ENCODE assay signal across 8 cellular contexts in the genomic region with DNA sequence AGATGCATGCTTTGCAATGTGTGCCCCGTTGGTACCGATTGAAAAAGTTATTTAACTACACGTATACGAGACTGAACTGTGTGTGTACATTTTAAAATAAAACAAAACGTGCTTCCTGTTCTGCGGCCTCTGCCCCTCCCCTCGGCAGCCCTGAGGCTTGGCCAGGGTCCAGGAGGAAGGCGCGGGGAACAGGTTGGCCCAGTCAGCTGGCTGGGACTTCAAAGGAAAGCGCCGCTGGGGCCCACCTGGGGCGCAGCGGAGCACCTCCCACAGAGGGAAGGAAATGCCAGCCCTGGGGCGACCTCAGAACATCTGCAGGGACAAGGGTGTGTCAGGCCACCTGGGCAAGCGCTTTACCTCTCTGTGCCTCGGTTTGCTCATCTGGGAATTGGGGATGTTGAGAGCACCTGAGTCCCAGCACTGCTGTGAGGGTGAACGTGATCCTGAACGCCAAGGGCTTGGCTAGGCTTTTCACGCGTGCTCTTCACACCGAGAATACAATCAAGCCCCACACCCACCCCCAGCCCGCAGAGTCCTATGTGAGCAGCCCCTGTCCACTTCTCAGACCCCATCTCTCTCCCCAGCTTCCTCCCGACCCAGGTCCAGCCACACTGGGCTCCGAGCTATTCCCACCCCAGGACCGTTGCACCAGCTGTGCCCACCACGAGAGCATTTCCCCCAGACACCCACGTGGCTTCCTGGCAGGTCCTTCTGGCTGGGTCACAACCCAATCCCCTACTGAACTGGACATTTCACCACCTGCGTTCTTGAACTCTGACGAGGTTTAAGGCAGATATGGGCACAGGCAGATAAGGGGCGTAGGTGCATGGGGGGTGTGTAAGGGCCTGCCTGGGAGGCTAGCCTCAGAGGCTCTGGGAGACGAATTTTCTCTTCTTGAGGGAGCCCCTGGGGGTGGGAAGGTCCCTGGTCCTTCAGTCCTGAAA. TPM values are rescaled to one million over a fixed set of nuclear protein-coding genes. Genes with fewer than 3 reads are reported as not detected.
DNase-seq lines count a peak whose midpoint lies in the region; ATAC-seq, FAIRE-seq and TF ChIP-seq lines count a peak whose summit lies in the region.

No MANE protein-coding gene starts in this region.

- peak overlapping the region; percentile 61 for H3K27ac Mint-ChIP-seq in T-helper 17 cell

- H3K4me3 ChIP-seq in NB4 (ENCODE audit: low read depth, low read length) (no peak overlapping the region), lower leg skin (ENCODE audit: low read depth, poor library complexity, severe bottlenecking) (no peak overlapping the region), coronary artery (no peak overlapping the region)

- H3K27me3 Mint-ChIP-seq in T-helper 17 cell = no peaks in the 10 kb centered on the region

- FAIRE-seq in H54 (lab: Jason Lieb, UNC) = no peak

- intact Hi-C loops in lower leg skin (cut with DNase I; ENCODE audit: low total_unique reads) = no loop called here

- TF ChIP-seq POLR2A in H54 (IDR thresholded peaks at IDR 0.05; ENCODE audit: low read depth, low read length) = no peak
- no peak for TF ChIP-seq POLR2A in NB4 (IDR thresholded peaks at IDR 0.05; ENCODE audit: extremely low read depth, insufficient read length)
- no peak for TF ChIP-seq POLR2A in lower leg skin (IDR thresholded peaks at IDR 0.05)

- TF ChIP-seq CTCF in NB4 (IDR thresholded peaks at IDR 0.05; ENCODE audit: low read depth, low read length) (no peak), lower leg skin (IDR thresholded peaks at IDR 0.05) (no peak), coronary artery (IDR thresholded peaks at IDR 0.05) (no peak)

- no peaks in the 10 kb centered on the region for H3K36me3 Mint-ChIP-seq in T-helper 17 cell (ENCODE audit: low read depth)

- WGBS in lower leg skin, 2 donors = 25 to 28% methylated on average over 28 to 30 of the region's 31 CpGs

- no peak overlapping the region for H3K27ac ChIP-seq in coronary artery

- peak overlapping the region; percentile 90 for H3K4me3 Mint-ChIP-seq in T-helper 17 cell

- ATAC-seq in T-helper 17 cell = peak; percentile 98

- no peaks in the 10 kb centered on the region for H3K9me3 ChIP-seq in T-helper 17 cell (ENCODE audit: control insufficient read depth, low read length, poor library complexity, severe bottlenecking)

- peaks cover 23% of the 10 kb centered on the region for H3K4me1 Mint-ChIP-seq in T-helper 17 cell

- DNase-seq in EH (ENCODE audit: low read depth) (peak; percentile 27), H54 (ENCODE audit: insufficient read length, low spot score) (peak; percentile 45), NB4 (ENCODE audit: low read depth) (peak; percentile 84), T-helper 17 cell (peak; percentile 68 to 86 (median 78)), amniotic epithelial cell (ENCODE audit: low read depth) (peak; percentile 46), lower leg skin (ENCODE audit: low spot score in 2 of 2) (peak; percentile 76 to 97), coronary artery (ENCODE audit: low spot score) (no peak)
- DNase-seq in stimulated activated CD8-positive, alpha-beta memory T cell treated with anti-CD3 and anti-CD28 coated beads, Interleukin-4, amount 100 ng/mL, for 1 hour (ENCODE audit: low read depth in 2 of 2, low spot score in 1 of 2) = peak; percentile 38 to 74

RNA-seq across cellular contexts. Expression of a gene that starts 41.9 kb away (rescaled TPM):
- total RNA-seq in T-helper 17 cell (100 to 1,000 TPM; 107 to 119 TPM), lower leg skin (100 to 1,000 TPM in 3 of 4 donors, 10 to 100 TPM in 1; 92.1 to 262 (median 137) TPM)
